Comparison of ENCODE assay signal across 1 cellular context in the genomic region with DNA sequence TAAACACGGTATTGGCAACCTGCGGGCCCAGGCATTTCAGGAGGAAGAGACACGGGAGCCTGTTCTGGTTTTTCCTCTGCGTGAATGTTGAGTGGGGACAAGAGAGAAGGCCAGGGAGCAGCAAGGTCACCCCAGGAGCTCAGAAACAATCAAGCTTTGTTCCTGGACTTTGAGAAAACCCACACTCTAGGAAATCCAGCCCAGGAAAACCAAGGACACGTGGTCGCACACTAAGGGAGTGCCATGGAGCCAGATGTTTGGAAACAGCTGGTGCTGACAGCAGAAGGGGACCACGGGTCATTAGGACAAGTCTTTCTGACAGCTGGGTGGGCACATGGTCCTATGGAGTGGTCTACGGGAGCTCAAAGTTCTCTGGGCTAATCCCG.
A peak's percentile ranks its signal among the peaks of the same experiment; 100 is the strongest.
TF ChIP-seq lines count a peak whose summit lies in the region.

No MANE protein-coding gene starts in this region.

TF ChIP-seq in HepG2, 621 proteins besides CTCF, POLR2A, EP300 and RAD21 (continued from another document and continues in another):
- TF ChIP-seq ZNF251 (CRISPR knock-in tag; IDR thresholded peaks at IDR 0.05) (no peak), ZNF558 (CRISPR knock-in tag; IDR thresholded peaks at IDR 0.05; ENCODE audit: borderline replicate concordance) (no peak), CHCHD3 (CRISPR knock-in tag; IDR thresholded peaks at IDR 0.05) (no peak), RXRB (CRISPR knock-in tag; IDR thresholded peaks at IDR 0.05; ENCODE audit: borderline replicate concordance) (peak; percentile 76), ZC3H13 (CRISPR knock-in tag; IDR thresholded peaks at IDR 0.05) (no peak), SALL2 (CRISPR knock-in tag; IDR thresholded peaks at IDR 0.05) (no peak), SMARCE1 (IDR thresholded peaks at IDR 0.05; ENCODE audit: borderline replicate concordance) (no peak), ZNF749 (CRISPR knock-in tag; IDR thresholded peaks at IDR 0.05; ENCODE audit: borderline replicate concordance) (no peak), HNF4A (CRISPR knock-in tag; IDR thresholded peaks at IDR 0.05) (peak; percentile 81), MYNN (CRISPR knock-in tag; IDR thresholded peaks at IDR 0.05; ENCODE audit: low read depth) (no peak), ZFP37 (CRISPR knock-in tag; IDR thresholded peaks at IDR 0.05; ENCODE audit: borderline replicate concordance) (no peak), KMT2B (CRISPR knock-in tag; IDR thresholded peaks at IDR 0.05) (no peak), HHEX (CRISPR knock-in tag; IDR thresholded peaks at IDR 0.05) (no peak), ERF (CRISPR knock-in tag; IDR thresholded peaks at IDR 0.05) (0 out of 2 replicates have a peak, but pooled peaks have one; percentile 46), MAZ (IDR thresholded peaks at IDR 0.05; ENCODE audit: borderline replicate concordance, low read depth, low read length) (no peak), MAZ (CRISPR knock-in tag; IDR thresholded peaks at IDR 0.05; ENCODE audit: low read depth) (peak; percentile 18; the same call in 1 of the 2 replicates), ZBTB42 (CRISPR knock-in tag; IDR thresholded peaks at IDR 0.05) (peak; percentile 98), ZBTB7B (CRISPR knock-in tag; IDR thresholded peaks at IDR 0.05) (peak; percentile 88), NCOA2 (CRISPR knock-in tag; IDR thresholded peaks at IDR 0.05) (peak; percentile 79), MAFF (IDR thresholded peaks at IDR 0.05; ENCODE audit: low read depth, low read length) (no peak), CEBPB (IDR thresholded peaks at IDR 0.05; ENCODE audit: borderline replicate concordance, low read depth, low read length) (no peak), CREM (IDR thresholded peaks at IDR 0.05) (peak; percentile 52; the same call in 1 of the 2 replicates), CREM (CRISPR knock-in tag; IDR thresholded peaks at IDR 0.05) (no peak), ZMAT3 (CRISPR knock-in tag; conservative IDR thresholded peaks at IDR 0.05) (no peak), MXI1 (IDR thresholded peaks at IDR 0.05; ENCODE audit: borderline replicate concordance, low read depth, low read length) (peak; percentile 83; the same call in 1 of the 3 replicates), SNAPC2 (CRISPR knock-in tag; IDR thresholded peaks at IDR 0.05) (peak; percentile 71; the same call in 1 of the 2 replicates), THAP11 (CRISPR knock-in tag; IDR thresholded peaks at IDR 0.05) (0 out of 2 replicates have a peak, but pooled peaks have one; percentile 52), NFIC (IDR thresholded peaks at IDR 0.05; ENCODE audit: low read length) (peak; percentile 24; the same call in 1 of the 2 replicates), FOXP1 (IDR thresholded peaks at IDR 0.05) (no peak), FOXP1 (CRISPR knock-in tag; IDR thresholded peaks at IDR 0.05) (no peak; the same call in 1 of the 2 replicates), FOXK2 (IDR thresholded peaks at IDR 0.05) (peak; percentile 65; the same call in 1 of the 2 replicates)
- TF ChIP-seq, protein P1, sequence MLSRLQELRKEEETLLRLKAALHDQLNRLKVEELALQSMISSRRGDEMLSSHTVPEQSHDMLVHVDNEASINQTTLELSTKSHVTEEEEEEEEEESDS (CRISPR knock-in tag; IDR thresholded peaks at IDR 0.05; ENCODE audit: borderline replicate concordance): no peak
- TF ChIP-seq, protein P2, sequence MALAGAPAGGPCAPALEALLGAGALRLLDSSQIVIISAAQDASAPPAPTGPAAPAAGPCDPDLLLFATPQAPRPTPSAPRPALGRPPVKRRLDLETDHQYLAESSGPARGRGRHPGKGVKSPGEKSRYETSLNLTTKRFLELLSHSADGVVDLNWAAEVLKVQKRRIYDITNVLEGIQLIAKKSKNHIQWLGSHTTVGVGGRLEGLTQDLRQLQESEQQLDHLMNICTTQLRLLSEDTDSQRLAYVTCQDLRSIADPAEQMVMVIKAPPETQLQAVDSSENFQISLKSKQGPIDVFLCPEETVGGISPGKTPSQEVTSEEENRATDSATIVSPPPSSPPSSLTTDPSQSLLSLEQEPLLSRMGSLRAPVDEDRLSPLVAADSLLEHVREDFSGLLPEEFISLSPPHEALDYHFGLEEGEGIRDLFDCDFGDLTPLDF (CRISPR knock-in tag; IDR thresholded peaks at IDR 0.05): no peak
- TF ChIP-seq, protein P3, sequence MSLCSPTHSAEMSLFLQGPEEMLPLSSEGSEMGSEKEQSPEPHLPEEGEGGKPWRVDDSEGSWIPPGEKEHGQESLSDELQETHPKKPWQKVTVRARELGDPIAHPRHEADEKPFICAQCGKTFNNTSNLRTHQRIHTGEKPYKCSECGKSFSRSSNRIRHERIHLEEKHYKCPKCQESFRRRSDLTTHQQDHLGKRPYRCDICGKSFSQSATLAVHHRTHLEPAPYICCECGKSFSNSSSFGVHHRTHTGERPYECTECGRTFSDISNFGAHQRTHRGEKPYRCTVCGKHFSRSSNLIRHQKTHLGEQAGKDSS (CRISPR knock-in tag; IDR thresholded peaks at IDR 0.05; ENCODE audit: borderline replicate concordance, low read depth): no peak
- TF ChIP-seq, protein P4, sequence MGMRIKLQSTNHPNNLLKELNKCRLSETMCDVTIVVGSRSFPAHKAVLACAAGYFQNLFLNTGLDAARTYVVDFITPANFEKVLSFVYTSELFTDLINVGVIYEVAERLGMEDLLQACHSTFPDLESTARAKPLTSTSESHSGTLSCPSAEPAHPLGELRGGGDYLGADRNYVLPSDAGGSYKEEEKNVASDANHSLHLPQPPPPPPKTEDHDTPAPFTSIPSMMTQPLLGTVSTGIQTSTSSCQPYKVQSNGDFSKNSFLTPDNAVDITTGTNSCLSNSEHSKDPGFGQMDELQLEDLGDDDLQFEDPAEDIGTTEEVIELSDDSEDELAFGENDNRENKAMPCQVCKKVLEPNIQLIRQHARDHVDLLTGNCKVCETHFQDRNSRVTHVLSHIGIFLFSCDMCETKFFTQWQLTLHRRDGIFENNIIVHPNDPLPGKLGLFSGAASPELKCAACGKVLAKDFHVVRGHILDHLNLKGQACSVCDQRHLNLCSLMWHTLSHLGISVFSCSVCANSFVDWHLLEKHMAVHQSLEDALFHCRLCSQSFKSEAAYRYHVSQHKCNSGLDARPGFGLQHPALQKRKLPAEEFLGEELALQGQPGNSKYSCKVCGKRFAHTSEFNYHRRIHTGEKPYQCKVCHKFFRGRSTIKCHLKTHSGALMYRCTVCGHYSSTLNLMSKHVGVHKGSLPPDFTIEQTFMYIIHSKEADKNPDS (CRISPR knock-in tag; IDR thresholded peaks at IDR 0.05): no peak
- TF ChIP-seq, protein P5, sequence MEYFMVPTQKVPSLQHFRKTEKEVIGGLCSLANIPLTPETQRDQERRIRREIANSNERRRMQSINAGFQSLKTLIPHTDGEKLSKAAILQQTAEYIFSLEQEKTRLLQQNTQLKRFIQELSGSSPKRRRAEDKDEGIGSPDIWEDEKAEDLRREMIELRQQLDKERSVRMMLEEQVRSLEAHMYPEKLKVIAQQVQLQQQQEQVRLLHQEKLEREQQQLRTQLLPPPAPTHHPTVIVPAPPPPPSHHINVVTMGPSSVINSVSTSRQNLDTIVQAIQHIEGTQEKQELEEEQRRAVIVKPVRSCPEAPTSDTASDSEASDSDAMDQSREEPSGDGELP (IDR thresholded peaks at IDR 0.05; ENCODE audit: borderline replicate concordance, low read depth): peak; percentile 99
- TF ChIP-seq, protein P6, sequence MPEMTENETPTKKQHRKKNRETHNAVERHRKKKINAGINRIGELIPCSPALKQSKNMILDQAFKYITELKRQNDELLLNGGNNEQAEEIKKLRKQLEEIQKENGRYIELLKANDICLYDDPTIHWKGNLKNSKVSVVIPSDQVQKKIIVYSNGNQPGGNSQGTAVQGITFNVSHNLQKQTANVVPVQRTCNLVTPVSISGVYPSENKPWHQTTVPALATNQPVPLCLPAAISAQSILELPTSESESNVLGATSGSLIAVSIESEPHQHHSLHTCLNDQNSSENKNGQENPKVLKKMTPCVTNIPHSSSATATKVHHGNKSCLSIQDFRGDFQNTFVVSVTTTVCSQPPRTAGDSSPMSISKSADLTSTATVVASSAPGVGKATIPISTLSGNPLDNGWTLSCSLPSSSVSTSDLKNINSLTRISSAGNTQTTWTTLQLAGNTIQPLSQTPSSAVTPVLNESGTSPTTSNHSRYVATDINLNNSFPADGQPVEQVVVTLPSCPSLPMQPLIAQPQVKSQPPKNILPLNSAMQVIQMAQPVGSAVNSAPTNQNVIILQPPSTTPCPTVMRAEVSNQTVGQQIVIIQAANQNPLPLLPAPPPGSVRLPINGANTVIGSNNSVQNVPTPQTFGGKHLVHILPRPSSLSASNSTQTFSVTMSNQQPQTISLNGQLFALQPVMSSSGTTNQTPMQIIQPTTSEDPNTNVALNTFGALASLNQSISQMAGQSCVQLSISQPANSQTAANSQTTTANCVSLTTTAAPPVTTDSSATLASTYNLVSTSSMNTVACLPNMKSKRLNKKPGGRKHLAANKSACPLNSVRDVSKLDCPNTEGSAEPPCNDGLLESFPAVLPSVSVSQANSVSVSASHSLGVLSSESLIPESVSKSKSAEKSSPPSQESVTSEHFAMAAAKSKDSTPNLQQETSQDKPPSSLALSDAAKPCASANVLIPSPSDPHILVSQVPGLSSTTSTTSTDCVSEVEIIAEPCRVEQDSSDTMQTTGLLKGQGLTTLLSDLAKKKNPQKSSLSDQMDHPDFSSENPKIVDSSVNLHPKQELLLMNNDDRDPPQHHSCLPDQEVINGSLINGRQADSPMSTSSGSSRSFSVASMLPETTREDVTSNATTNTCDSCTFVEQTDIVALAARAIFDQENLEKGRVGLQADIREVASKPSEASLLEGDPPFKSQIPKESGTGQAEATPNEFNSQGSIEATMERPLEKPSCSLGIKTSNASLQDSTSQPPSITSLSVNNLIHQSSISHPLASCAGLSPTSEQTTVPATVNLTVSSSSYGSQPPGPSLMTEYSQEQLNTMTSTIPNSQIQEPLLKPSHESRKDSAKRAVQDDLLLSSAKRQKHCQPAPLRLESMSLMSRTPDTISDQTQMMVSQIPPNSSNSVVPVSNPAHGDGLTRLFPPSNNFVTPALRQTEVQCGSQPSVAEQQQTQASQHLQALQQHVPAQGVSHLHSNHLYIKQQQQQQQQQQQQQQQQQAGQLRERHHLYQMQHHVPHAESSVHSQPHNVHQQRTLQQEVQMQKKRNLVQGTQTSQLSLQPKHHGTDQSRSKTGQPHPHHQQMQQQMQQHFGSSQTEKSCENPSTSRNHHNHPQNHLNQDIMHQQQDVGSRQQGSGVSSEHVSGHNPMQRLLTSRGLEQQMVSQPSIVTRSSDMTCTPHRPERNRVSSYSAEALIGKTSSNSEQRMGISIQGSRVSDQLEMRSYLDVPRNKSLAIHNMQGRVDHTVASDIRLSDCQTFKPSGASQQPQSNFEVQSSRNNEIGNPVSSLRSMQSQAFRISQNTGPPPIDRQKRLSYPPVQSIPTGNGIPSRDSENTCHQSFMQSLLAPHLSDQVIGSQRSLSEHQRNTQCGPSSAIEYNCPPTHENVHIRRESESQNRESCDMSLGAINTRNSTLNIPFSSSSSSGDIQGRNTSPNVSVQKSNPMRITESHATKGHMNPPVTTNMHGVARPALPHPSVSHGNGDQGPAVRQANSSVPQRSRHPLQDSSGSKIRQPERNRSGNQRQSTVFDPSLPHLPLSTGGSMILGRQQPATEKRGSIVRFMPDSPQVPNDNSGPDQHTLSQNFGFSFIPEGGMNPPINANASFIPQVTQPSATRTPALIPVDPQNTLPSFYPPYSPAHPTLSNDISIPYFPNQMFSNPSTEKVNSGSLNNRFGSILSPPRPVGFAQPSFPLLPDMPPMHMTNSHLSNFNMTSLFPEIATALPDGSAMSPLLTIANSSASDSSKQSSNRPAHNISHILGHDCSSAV (CRISPR knock-in tag; IDR thresholded peaks at IDR 0.05; ENCODE audit: borderline replicate concordance): no peak
- TF ChIP-seq, protein P7, sequence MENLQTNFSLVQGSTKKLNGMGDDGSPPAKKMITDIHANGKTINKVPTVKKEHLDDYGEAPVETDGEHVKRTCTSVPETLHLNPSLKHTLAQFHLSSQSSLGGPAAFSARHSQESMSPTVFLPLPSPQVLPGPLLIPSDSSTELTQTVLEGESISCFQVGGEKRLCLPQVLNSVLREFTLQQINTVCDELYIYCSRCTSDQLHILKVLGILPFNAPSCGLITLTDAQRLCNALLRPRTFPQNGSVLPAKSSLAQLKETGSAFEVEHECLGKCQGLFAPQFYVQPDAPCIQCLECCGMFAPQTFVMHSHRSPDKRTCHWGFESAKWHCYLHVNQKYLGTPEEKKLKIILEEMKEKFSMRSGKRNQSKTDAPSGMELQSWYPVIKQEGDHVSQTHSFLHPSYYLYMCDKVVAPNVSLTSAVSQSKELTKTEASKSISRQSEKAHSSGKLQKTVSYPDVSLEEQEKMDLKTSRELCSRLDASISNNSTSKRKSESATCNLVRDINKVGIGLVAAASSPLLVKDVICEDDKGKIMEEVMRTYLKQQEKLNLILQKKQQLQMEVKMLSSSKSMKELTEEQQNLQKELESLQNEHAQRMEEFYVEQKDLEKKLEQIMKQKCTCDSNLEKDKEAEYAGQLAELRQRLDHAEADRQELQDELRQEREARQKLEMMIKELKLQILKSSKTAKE (CRISPR knock-in tag; IDR thresholded peaks at IDR 0.05; ENCODE audit: borderline replicate concordance): no peak
- TF ChIP-seq, protein P8, sequence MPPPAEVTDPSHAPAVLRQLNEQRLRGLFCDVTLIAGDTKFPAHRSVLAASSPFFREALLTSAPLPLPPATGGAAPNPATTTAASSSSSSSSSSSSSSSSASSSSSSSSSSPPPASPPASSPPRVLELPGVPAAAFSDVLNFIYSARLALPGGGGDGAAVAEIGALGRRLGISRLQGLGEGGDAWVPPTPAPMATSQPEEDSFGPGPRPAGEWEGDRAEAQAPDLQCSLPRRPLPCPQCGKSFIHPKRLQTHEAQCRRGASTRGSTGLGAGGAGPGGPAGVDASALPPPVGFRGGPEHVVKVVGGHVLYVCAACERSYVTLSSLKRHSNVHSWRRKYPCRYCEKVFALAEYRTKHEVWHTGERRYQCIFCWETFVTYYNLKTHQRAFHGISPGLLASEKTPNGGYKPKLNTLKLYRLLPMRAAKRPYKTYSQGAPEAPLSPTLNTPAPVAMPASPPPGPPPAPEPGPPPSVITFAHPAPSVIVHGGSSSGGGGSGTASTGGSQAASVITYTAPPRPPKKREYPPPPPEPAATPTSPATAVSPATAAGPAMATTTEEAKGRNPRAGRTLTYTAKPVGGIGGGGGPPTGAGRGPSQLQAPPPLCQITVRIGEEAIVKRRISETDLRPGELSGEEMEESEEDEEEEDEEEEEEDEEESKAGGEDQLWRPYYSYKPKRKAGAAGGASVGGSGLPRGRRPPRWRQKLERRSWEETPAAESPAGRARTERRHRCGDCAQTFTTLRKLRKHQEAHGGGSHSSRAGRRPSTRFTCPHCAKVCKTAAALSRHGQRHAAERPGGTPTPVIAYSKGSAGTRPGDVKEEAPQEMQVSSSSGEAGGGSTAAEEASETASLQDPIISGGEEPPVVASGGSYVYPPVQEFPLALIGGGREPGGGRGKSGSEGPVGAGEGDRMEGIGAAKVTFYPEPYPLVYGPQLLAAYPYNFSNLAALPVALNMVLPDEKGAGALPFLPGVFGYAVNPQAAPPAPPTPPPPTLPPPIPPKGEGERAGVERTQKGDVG (CRISPR knock-in tag; IDR thresholded peaks at IDR 0.05; ENCODE audit: borderline replicate concordance): peak; percentile 83; the same call in 1 of the 2 replicates
- TF ChIP-seq, protein P9, sequence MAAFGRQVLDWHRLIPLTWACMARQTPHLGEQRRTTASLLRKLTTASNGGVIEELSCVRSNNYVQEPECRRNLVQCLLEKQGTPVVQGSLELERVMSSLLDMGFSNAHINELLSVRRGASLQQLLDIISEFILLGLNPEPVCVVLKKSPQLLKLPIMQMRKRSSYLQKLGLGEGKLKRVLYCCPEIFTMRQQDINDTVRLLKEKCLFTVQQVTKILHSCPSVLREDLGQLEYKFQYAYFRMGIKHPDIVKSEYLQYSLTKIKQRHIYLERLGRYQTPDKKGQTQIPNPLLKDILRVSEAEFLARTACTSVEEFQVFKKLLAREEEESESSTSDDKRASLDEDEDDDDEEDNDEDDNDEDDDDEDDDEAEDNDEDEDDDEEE (CRISPR knock-in tag; IDR thresholded peaks at IDR 0.05): peak; percentile 48; the same call in 1 of the 2 replicates
- TF ChIP-seq, protein P10, sequence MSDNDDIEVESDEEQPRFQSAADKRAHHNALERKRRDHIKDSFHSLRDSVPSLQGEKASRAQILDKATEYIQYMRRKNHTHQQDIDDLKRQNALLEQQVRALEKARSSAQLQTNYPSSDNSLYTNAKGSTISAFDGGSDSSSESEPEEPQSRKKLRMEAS (IDR thresholded peaks at IDR 0.05): peak; percentile 92
